8 cellular contexts compared by ENCODE assay signal in the genomic region with DNA sequence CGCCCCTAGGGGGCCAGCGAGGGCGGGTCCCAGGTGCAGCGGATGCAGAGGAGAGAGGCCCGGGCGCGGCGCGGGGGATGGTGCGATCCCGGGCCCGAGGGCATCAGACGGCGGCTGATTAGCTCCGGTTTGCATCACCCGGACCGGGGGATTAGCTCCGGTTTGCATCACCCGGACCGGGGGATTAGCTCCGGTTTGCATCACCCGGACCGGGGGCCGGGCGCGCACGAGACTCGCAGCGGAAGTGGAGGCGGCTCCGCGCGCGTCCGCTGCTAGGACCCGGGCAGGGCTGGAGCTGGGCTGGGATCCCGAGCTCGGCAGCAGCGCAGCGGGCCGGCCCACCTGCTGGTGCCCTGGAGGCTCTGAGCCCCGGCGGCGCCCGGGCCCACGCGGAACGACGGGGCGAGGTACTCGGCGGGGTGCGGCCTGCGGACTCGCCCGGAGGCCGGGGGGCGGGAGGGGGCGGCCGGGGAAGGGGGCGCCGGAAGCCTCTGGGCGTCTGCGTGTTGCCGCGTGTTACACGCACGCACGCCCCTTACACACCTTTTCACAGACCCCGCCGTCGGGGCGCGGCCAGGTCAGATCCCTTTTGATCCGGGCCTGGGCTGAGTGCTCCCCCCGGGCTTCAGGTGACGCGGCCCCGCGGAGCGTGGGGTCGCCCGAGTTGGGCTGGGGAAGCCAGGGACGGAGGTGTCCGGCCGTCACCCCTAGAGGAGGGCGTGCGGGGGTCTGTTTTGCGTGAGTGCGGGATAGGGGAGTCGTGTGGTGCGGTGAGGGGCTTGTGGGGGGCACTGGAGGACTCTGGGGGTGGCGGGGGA. TPM values are rescaled to one million over a fixed set of nuclear protein-coding genes. Genes with fewer than 3 reads are reported as not detected.
DNase-seq lines count a peak whose midpoint lies in the region; ATAC-seq lines count a peak whose summit lies in the region.

No MANE protein-coding gene starts in this region.

- H3K36me3 ChIP-seq in esophagus (ENCODE audit: control insufficient read depth in 2 of 2, insufficient read depth in 2 of 2, low read length in 1 of 2) (no peaks in the 10 kb centered on the region), stomach smooth muscle (ENCODE audit: control insufficient read depth in 2 of 2, insufficient read depth in 2 of 2, low read length in 2 of 2) (no peaks in the 10 kb centered on the region)

- H3K27me3 ChIP-seq in esophagus (ENCODE audit: control insufficient read depth in 1 of 2, insufficient read depth in 2 of 2, low read length in 2 of 2) (no peaks in the 10 kb centered on the region), stomach smooth muscle (ENCODE audit: control insufficient read depth in 1 of 2, insufficient read depth in 2 of 2, low read length in 2 of 2) (peaks cover 5 to 24% of the 10 kb centered on the region in 2 donors)

- no peaks in the 10 kb centered on the region for H3K9me3 Mint-ChIP-seq in natural killer cell treated with Interleukin-12 subunit alpha and Interleukin-12 subunit beta and Interleukin-15 and Interleukin-18, amount 100 ng/mL, for 72 hours

- no peaks in the 10 kb centered on the region for H3K9me3 ChIP-seq in esophagus (ENCODE audit: control insufficient read depth in 2 of 2, insufficient read depth in 1 of 2, low read depth in 1 of 2, low read length in 1 of 2)
- H3K9me3 ChIP-seq in stomach smooth muscle (ENCODE audit: control insufficient read depth in 2 of 2, low read length in 2 of 2): no peaks in the 10 kb centered on the region

- DNase-seq in AG08396 (ENCODE audit: low spot score) (peak; percentile 78), NCI-H82 (lab: John Stamatoyannopoulos, UW) (peak; percentile 86), activated T-cell treated with anti-CD3 and anti-CD28 coated beads for 1 hour (ENCODE audit: low read depth) (peak; percentile 36)
- DNase-seq in natural killer cell treated with Interleukin-12 subunit alpha and Interleukin-12 subunit beta and Interleukin-15 and Interleukin-18, amount 100 ng/mL, for 72 hours (ENCODE audit: low spot score): peak; percentile 79

- H3K4me3 Mint-ChIP-seq in natural killer cell treated with Interleukin-12 subunit alpha and Interleukin-12 subunit beta and Interleukin-15 and Interleukin-18, amount 100 ng/mL, for 72 hours: peak overlapping the region; percentile 74

- peak overlapping the region; percentile 33 to 56 for H3K27ac Mint-ChIP-seq in natural killer cell treated with Interleukin-12 subunit alpha and Interleukin-12 subunit beta and Interleukin-15 and Interleukin-18, amount 100 ng/mL, for 72 hours

- no peaks in the 10 kb centered on the region for H3K36me3 Mint-ChIP-seq in natural killer cell treated with Interleukin-12 subunit alpha and Interleukin-12 subunit beta and Interleukin-15 and Interleukin-18, amount 100 ng/mL, for 72 hours

- peaks cover 0 to 4% of the 10 kb centered on the region in 2 donors for H3K4me1 ChIP-seq in esophagus (ENCODE audit: control insufficient read depth in 2 of 2, insufficient read depth in 2 of 2, low read length in 1 of 2)
- H3K4me1 ChIP-seq in stomach smooth muscle (ENCODE audit: control insufficient read depth, insufficient read depth, low read length): peaks cover 12% of the 10 kb centered on the region

- no peak overlapping the region for H3K9ac ChIP-seq in stomach smooth muscle (ENCODE audit: low read length in 2 of 2)

- H3K4me1 Mint-ChIP-seq in natural killer cell treated with Interleukin-12 subunit alpha and Interleukin-12 subunit beta and Interleukin-15 and Interleukin-18, amount 100 ng/mL, for 72 hours (ENCODE audit: low read depth in 2 of 2): peaks cover 9 to 17% of the 10 kb centered on the region in 2 donors

- peak overlapping the region; percentile 68 to 71 for H3K4me3 ChIP-seq in esophagus (ENCODE audit: low read depth in 1 of 2, low read length in 2 of 2)
- H3K4me3 ChIP-seq in stomach smooth muscle (ENCODE audit: low read length in 2 of 2): peak overlapping the region; percentile 35 to 69

- ATAC-seq in GM18861 (IDR thresholded peaks at IDR 0.05; ENCODE audit: unreplicated experiment) (peak; percentile 53), HG03095 (IDR thresholded peaks at IDR 0.05; ENCODE audit: unreplicated experiment) (peak; percentile 53)
- peak; percentile 73 to 78 for ATAC-seq in natural killer cell treated with Interleukin-12 subunit alpha and Interleukin-12 subunit beta and Interleukin-15 and Interleukin-18, amount 100 ng/mL, for 72 hours

- H3K27ac ChIP-seq in esophagus (ENCODE audit: low read depth in 2 of 2, low read length in 1 of 2) (peak overlapping the region; percentile 82 to 88), stomach smooth muscle (ENCODE audit: low read length) (no peak overlapping the region)

- no peaks in the 10 kb centered on the region for H3K27me3 Mint-ChIP-seq in natural killer cell treated with Interleukin-12 subunit alpha and Interleukin-12 subunit beta and Interleukin-15 and Interleukin-18, amount 100 ng/mL, for 72 hours

- WGBS in esophagus, 2 donors: 0 to 1% methylated on average over 66 to 93 of the region's 93 CpGs

RNA-seq across cellular contexts. Expression of gene TRIB3, which starts 0.4 kb away (rescaled TPM):
- polyA plus RNA-seq in esophagus: 10 to 100 TPM in 1 of 2 donors, 1 to 10 TPM in 1; 7.6 to 21.1 TPM
- total RNA-seq in natural killer cell treated with Interleukin-12 subunit alpha and Interleukin-12 subunit beta and Interleukin-15 and Interleukin-18, amount 100 ng/mL, for 72 hours: 10 to 100 TPM; 18.0 to 21.6 TPM

RNA-seq across cellular contexts. Expression of gene RBCK1, which starts 27.1 kb away (rescaled TPM):
- polyA plus RNA-seq in esophagus: 10 to 100 TPM; 58.6 to 86.6 TPM
- total RNA-seq in natural killer cell treated with Interleukin-12 subunit alpha and Interleukin-12 subunit beta and Interleukin-15 and Interleukin-18, amount 100 ng/mL, for 72 hours: 100 to 1,000 TPM; 157 to 159 TPM

RNA-seq across cellular contexts. Expression of gene NRSN2, which starts 34.1 kb away (rescaled TPM):
- polyA plus RNA-seq in esophagus: 1 to 10 TPM; 6.0 to 6.1 TPM
- 1 to 10 TPM; 3.6 to 5.5 TPM for total RNA-seq in natural killer cell treated with Interleukin-12 subunit alpha and Interleukin-12 subunit beta and Interleukin-15 and Interleukin-18, amount 100 ng/mL, for 72 hours

RNA-seq across cellular contexts. Expression of gene SOX12, which starts 55.6 kb away (rescaled TPM):
- polyA plus RNA-seq in esophagus: 1 to 10 TPM; 2.2 to 2.4 TPM
- total RNA-seq in natural killer cell treated with Interleukin-12 subunit alpha and Interleukin-12 subunit beta and Interleukin-15 and Interleukin-18, amount 100 ng/mL, for 72 hours: 1 to 10 TPM in 1 of 2 donors, under 1 TPM in 1; 0.36 to 1.5 TPM

Comparison
In these comparisons a context has a peak if more than half of its experiments do, and no peak if none do; other contexts are left out.
1. DNase-seq: peak in every context shown above with its lines; median percentile 86 in NCI-H82; 79 in natural killer cell treated with Interleukin-12 subunit alpha and Interleukin-12 subunit beta and Interleukin-15 and Interleukin-18, amount 100 ng/mL, for 72 hours; 78 in AG08396; 36 in activated T-cell treated with anti-CD3 and anti-CD28 coated beads for 1 hour.